Comparison of ENCODE assay signal across 9 cellular contexts in the genomic region with DNA sequence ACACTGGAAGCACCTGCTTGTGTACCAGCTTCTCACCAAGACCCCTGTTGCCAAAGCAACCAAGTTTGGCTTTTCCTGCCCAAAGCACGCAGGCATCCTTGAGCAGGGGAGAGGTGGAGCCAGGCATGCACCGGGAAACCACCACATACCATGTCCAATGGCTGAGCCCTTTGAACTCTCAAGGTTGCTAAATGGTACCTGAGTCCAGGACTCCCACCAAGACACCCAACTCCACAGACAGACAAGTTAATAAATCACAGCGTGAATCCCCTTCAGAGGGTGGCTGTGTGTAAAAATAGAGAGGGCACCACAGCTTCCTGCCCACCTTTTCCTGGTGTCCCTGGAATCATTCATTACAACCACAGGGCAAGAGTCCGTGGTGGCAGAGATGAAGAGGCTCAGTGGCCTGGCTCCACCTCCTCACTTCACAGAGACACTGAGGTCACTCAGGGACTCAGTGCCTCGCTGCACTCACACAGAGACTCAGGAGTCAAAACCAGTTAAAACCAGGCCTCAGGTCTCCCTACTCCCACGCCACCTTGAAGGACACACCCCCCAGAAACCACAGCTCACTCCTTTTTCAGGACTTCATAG.
DNase-seq lines count a peak whose midpoint lies in the region; ATAC-seq, FAIRE-seq and TF ChIP-seq lines count a peak whose summit lies in the region.
"Had no signal": no experiment of that assay in that cellular context is flagged by ENCODE, and none has a peak within 500 bp of the region (broad histone marks: within the 10 kb centered on the region; RNA-seq: fewer than 3 reads in every experiment).

No MANE protein-coding gene starts in this region.

- BruUV-seq in K562 (replicated peaks; lab: Mats Ljungman, UMichigan), result no TSS peak

- TF ChIP-seq EP300 in K562 (IDR thresholded peaks at IDR 0.05; ENCODE audit: low read length), result no peak

- H3K9ac ChIP-seq in K562 (ENCODE audit: insufficient read depth in 1 of 2, low read depth in 2 of 2, low read length in 2 of 2), result no peak overlapping the region

- TF ChIP-seq RAD21 in K562 (CRISPR knock-in tag; conservative IDR thresholded peaks at IDR 0.05 in 1 of 2, IDR thresholded peaks at IDR 0.05 in 1 of 2), result no peak

- H3K9me3 ChIP-seq in K562 (replicated peaks; ENCODE audit: control insufficient read depth, insufficient read depth, low read depth, low read length), result no peaks in the 10 kb centered on the region

- TF ChIP-seq POLR2A in GM12891 (IDR thresholded peaks at IDR 0.05; ENCODE audit: low read depth, low read length), result no peak
- no peak for TF ChIP-seq POLR2A in K562 (conservative IDR thresholded peaks at IDR 0.05)

- FAIRE-seq in GM12891 (lab: Jason Lieb, UNC) (peak; percentile 90), K562 (lab: Jason Lieb, UNC) (no peak)

- ATAC-seq in GM19351 (IDR thresholded peaks at IDR 0.05; ENCODE audit: unreplicated experiment) (peak; percentile 83), HG03097 (IDR thresholded peaks at IDR 0.05; ENCODE audit: low FRiP score, unreplicated experiment) (peak; percentile 63), K562 (peak; percentile 72)

- intact Hi-C loops in K562 (cut with micrococcal nuclease), result no loop called here

- peaks cover 3% of the 10 kb centered on the region for H3K9me1 ChIP-seq in K562 (ENCODE audit: control insufficient read depth, insufficient read depth, low read length)

- H3K4me1 ChIP-seq in K562 (replicated peaks in 1 of 2; ENCODE audit: control insufficient read depth in 2 of 2, insufficient read depth in 2 of 2, low read length in 2 of 2), result peaks cover 0 to 3% of the 10 kb centered on the region in 2 experiments; a peak in 2 of 5 replicates

- H2AFZ ChIP-seq in K562 (ENCODE audit: low read depth, low read length), result no peak overlapping the region
- H2AFZ ChIP-seq: hepatocyte had no signal

- in situ Hi-C loops in K562 (cut with MboI), result no loop called here

- H3K4me3 ChIP-seq in K562, result no peak overlapping the region
- H3K4me3 ChIP-seq: hepatocyte had no signal

- no peaks in the 10 kb centered on the region for H4K20me1 ChIP-seq in K562 (replicated peaks; ENCODE audit: control insufficient read depth, insufficient read depth, low read length)

- no peak overlapping the region for H3K27ac ChIP-seq in K562 (ENCODE audit: extremely low read depth, low read depth, low read length)
- H3K27ac ChIP-seq: hepatocyte had no signal

- peaks cover 25 to 60% of the 10 kb centered on the region in 2 experiments; a peak in 4 of 5 replicates for H3K27me3 ChIP-seq in K562 (ENCODE audit: control insufficient read depth in 2 of 2, insufficient read depth in 2 of 2, low read length in 2 of 2)

- no peak overlapping the region for H3K4me2 ChIP-seq in K562 (ENCODE audit: insufficient read depth, low read length)
- H3K4me2 ChIP-seq: hepatocyte had no signal

- 2% methylated on average over 6 of the region's 6 CpGs for WGBS in K562 (ENCODE audit: insufficient coverage, low coverage, missing lambda C conversion rate)

- no peaks in the 10 kb centered on the region for H3K36me3 ChIP-seq in K562 (ENCODE audit: control insufficient read depth, insufficient read depth, low read length)

- no peaks in the 10 kb centered on the region for H3K79me2 ChIP-seq in K562 (ENCODE audit: control insufficient read depth, insufficient read depth, low read length)
- H3K79me2 ChIP-seq: hepatocyte had no signal

- peak; percentile 44 for DNase-seq in GM12891 (ENCODE audit: insufficient read length, low spot score)
- DNase-seq in K562 (ENCODE audit: extremely low read depth in 1 of 4, low spot score in 3 of 4), result peak in 2 of 4 experiments; percentile 18 to 22
- no peak for DNase-seq in GDM1 (lab: John Stamatoyannopoulos, UW)
- no peak for DNase-seq in activated CD4-positive, CD25-positive, alpha-beta regulatory T cell (lab: John Stamatoyannopoulos, UW)
- DNase-seq in GF-D8 (lab: John Stamatoyannopoulos, UW), result no peak
- DNase-seq in DMS153 treated with DMSO at 0.1 percent for 48 hours (lab: John Stamatoyannopoulos, UW; ENCODE audit: unreplicated experiment), result no peak

- no peak for TF ChIP-seq CTCF in K562 (IDR thresholded peaks at IDR 0.05 in 2 of 3, conservative IDR thresholded peaks at IDR 0.05 in 1 of 3; ENCODE audit: insufficient read depth in 2 of 3, low read depth in 1 of 3, low read length in 3 of 3)

- POLR2A ChIA-PET in K562 (lab: Yijun Ruan, JAX), result no interaction called here

- CTCF ChIA-PET in K562 (lab: Yijun Ruan, JAX; ENCODE audit: low intra/inter-chr PET ratio), result no interaction called here

TF ChIP-seq in GM12891, 5 proteins besides CTCF, POLR2A, EP300 and RAD21:
- TF ChIP-seq TAF1 (IDR thresholded peaks at IDR 0.05; ENCODE audit: low read depth, low read length) (no peak), PAX5 (IDR thresholded peaks at IDR 0.05; ENCODE audit: insufficient read depth, low read length, severe bottlenecking) (no peak), POU2F2 (IDR thresholded peaks at IDR 0.05; ENCODE audit: low read depth, low read length) (no peak), POLR2AphosphoS5 (IDR thresholded peaks at IDR 0.05; ENCODE audit: low read depth, low read length) (no peak), SPI1 (IDR thresholded peaks at IDR 0.05; ENCODE audit: low read depth, low read length) (no peak)

TF ChIP-seq in K562, 482 proteins besides CTCF, POLR2A, EP300 and RAD21 (continues in another document):
- no peak for TF ChIP-seq RBBP5 (IDR thresholded peaks at IDR 0.05; ENCODE audit: borderline replicate concordance, insufficient read depth, low read length, poor library complexity, severe bottlenecking)
- no peak for TF ChIP-seq ZSCAN32 (CRISPR knock-in tag; IDR thresholded peaks at IDR 0.05)
- TF ChIP-seq, protein P1, sequence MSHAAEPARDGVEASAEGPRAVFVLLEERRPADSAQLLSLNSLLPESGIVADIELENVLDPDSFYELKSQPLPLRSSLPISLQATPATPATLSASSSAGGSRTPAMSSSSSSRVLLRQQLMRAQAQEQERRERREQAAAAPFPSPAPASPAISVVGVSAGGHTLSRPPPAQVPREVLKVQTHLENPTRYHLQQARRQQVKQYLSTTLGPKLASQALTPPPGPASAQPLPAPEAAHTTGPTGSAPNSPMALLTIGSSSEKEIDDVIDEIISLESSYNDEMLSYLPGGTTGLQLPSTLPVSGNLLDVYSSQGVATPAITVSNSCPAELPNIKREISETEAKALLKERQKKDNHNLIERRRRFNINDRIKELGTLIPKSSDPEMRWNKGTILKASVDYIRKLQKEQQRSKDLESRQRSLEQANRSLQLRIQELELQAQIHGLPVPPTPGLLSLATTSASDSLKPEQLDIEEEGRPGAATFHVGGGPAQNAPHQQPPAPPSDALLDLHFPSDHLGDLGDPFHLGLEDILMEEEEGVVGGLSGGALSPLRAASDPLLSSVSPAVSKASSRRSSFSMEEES (CRISPR knock-in tag; IDR thresholded peaks at IDR 0.05), result no peak
- TF ChIP-seq CUX1 (CRISPR knock-in tag; IDR thresholded peaks at IDR 0.05), result no peak
- TF ChIP-seq EGR1 (conservative IDR thresholded peaks at IDR 0.05), result peak; percentile 53
- TF ChIP-seq, protein P2, sequence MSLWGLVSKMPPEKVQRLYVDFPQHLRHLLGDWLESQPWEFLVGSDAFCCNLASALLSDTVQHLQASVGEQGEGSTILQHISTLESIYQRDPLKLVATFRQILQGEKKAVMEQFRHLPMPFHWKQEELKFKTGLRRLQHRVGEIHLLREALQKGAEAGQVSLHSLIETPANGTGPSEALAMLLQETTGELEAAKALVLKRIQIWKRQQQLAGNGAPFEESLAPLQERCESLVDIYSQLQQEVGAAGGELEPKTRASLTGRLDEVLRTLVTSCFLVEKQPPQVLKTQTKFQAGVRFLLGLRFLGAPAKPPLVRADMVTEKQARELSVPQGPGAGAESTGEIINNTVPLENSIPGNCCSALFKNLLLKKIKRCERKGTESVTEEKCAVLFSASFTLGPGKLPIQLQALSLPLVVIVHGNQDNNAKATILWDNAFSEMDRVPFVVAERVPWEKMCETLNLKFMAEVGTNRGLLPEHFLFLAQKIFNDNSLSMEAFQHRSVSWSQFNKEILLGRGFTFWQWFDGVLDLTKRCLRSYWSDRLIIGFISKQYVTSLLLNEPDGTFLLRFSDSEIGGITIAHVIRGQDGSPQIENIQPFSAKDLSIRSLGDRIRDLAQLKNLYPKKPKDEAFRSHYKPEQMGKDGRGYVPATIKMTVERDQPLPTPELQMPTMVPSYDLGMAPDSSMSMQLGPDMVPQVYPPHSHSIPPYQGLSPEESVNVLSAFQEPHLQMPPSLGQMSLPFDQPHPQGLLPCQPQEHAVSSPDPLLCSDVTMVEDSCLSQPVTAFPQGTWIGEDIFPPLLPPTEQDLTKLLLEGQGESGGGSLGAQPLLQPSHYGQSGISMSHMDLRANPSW (CRISPR knock-in tag; IDR thresholded peaks at IDR 0.05), result no peak
